In genomic region chr18:55338955-55339662, GRCh38 we compare ENCODE assay signal across 10 cellular contexts.
DNase-seq lines count a peak whose midpoint lies in the region; ATAC-seq, FAIRE-seq and TF ChIP-seq lines count a peak whose summit lies in the region.
"Had no signal": no experiment of that assay in that cellular context is flagged by ENCODE, and none has a peak within 500 bp of the region (broad histone marks: within the 10 kb centered on the region; RNA-seq: fewer than 3 reads in every experiment).

No MANE protein-coding gene starts in this region.

- BruUV-seq in endothelial cell of umbilical vein (replicated peaks; lab: Mats Ljungman, UMichigan), result no TSS peak

- no peak overlapping the region for H3K27ac Mint-ChIP-seq in CD4-positive, alpha-beta memory T cell

- peaks cover 97% of the 10 kb centered on the region for H4K20me1 ChIP-seq in BLaER1
- peaks cover 4% of the 10 kb centered on the region for H4K20me1 ChIP-seq in endothelial cell of umbilical vein (replicated peaks; ENCODE audit: control insufficient read depth, extremely low read depth, insufficient read depth, low read length)

- H3K27ac ChIP-seq in BLaER1 (0 out of 2 replicates have a peak overlapping the region, but pooled peaks have one; percentile 23), endothelial cell of umbilical vein (ENCODE audit: insufficient read depth, low read depth, low read length) (peak overlapping the region; percentile 83), testis (peak overlapping the region in 1 of 2 donors; percentile 8), SJCRH30 (no peak overlapping the region)
- no peak overlapping the region for H3K27ac ChIP-seq in CD4-positive, alpha-beta memory T cell (ENCODE audit: low read depth, low read length)

- H3K4me3 ChIP-seq in BLaER1 (no peak overlapping the region), NB4 (ENCODE audit: low read depth, low read length) (no peak overlapping the region), endothelial cell of umbilical vein (replicated peaks in 1 of 3; ENCODE audit: insufficient read depth in 1 of 3, low read depth in 1 of 3, low read length in 3 of 3) (peak overlapping the region in 1 of 3 experiments; percentile 7), testis (no peak overlapping the region), SJCRH30 (no peak overlapping the region)
- H3K4me3 ChIP-seq in CD4-positive, alpha-beta memory T cell (ENCODE audit: low read length in 2 of 2), result no peak overlapping the region

- TF ChIP-seq CTCF in NB4 (IDR thresholded peaks at IDR 0.05; ENCODE audit: low read depth, low read length), result no peak
- no peak for TF ChIP-seq CTCF in endothelial cell of umbilical vein (IDR thresholded peaks at IDR 0.05; ENCODE audit: extremely low read depth in 1 of 2, insufficient read depth in 1 of 2, low read depth in 1 of 2, low read length in 2 of 2)
- TF ChIP-seq CTCF in testis (IDR thresholded peaks at IDR 0.05), result no peak

- peaks cover 42% of the 10 kb centered on the region for H3K4me1 ChIP-seq in BLaER1
- peaks cover 41% of the 10 kb centered on the region for H3K4me1 ChIP-seq in endothelial cell of umbilical vein (ENCODE audit: control insufficient read depth, extremely low read depth, insufficient read depth, low read length)
- no peaks in the 10 kb centered on the region for H3K4me1 ChIP-seq in testis
- H3K4me1 ChIP-seq in SJCRH30, result 0 out of 2 replicates have a peak, but pooled peaks cover 2% of the 10 kb centered on the region
- H3K4me1 ChIP-seq in CD4-positive, alpha-beta memory T cell (ENCODE audit: insufficient read depth, low read length), result no peaks in the 10 kb centered on the region

- H2AFZ ChIP-seq in endothelial cell of umbilical vein (ENCODE audit: low read depth, low read length), result no peak overlapping the region

- no peaks in the 10 kb centered on the region for H3K36me3 Mint-ChIP-seq in CD4-positive, alpha-beta memory T cell

- intact Hi-C loops in endothelial cell of umbilical vein (cut with micrococcal nuclease) (loop anchor here (1.0 to 5.0 kb wide), 8 partner anchors 11 to 1238 kb away; partner anchors contain the start of gene TCF4), testis (cut with DNase I; ENCODE audit: low total_unique reads) (no loop called here)
- intact Hi-C loops in CD4-positive, alpha-beta memory T cell (cut with micrococcal nuclease), result no loop called here

- H3K4me3 Mint-ChIP-seq in CD4-positive, alpha-beta memory T cell, result no peak overlapping the region

- peaks cover 53% of the 10 kb centered on the region for H3K36me3 ChIP-seq in BLaER1
- H3K36me3 ChIP-seq in endothelial cell of umbilical vein (ENCODE audit: control insufficient read depth in 2 of 2, extremely low read depth in 1 of 2, insufficient read depth in 2 of 2, low read length in 2 of 2), result no peaks in the 10 kb centered on the region
- H3K36me3 ChIP-seq in testis (ENCODE audit: low read depth, missing control alignments), result no peaks in the 10 kb centered on the region
- no peaks in the 10 kb centered on the region for H3K36me3 ChIP-seq in SJCRH30
- no peaks in the 10 kb centered on the region for H3K36me3 ChIP-seq in CD4-positive, alpha-beta memory T cell (ENCODE audit: insufficient read depth, low read length)

- peak overlapping the region; percentile 50 for H3K4me2 ChIP-seq in BLaER1
- peak overlapping the region; percentile 56 for H3K4me2 ChIP-seq in endothelial cell of umbilical vein (ENCODE audit: insufficient read depth, low read length)

- peaks cover 0 to 4% (median 0%) of the 10 kb centered on the region in 8 donors for H3K9me3 Mint-ChIP-seq in CD4-positive, alpha-beta memory T cell

- no peaks in the 10 kb centered on the region for H3K9me1 ChIP-seq in endothelial cell of umbilical vein (replicated peaks; ENCODE audit: control insufficient read depth, extremely low read depth, insufficient read depth, low read length)

- DNase-seq in NB4 (ENCODE audit: low read depth), result peak; percentile 10
- peak; percentile 84 for DNase-seq in endothelial cell of umbilical vein (ENCODE audit: low read depth, low spot score)
- peak; percentile 71 for DNase-seq in pons (ENCODE audit: low spot score)
- no peak for DNase-seq in testis
- DNase-seq in SJCRH30, result no peak
- DNase-seq in CD4-positive, alpha-beta memory T cell, result no peak
- DNase-seq: effector CD4-positive, alpha-beta T cell; MM.1S had no signal

- POLR2A ChIA-PET in endothelial cell of umbilical vein (lab: Charles Lee), result interaction anchor here (1.4 kb wide), 1 partner anchor 17 kb away, joined by 7 read pairs; no protein-coding TSS in a partner anchor
- POLR2A ChIA-PET in CD4-positive, alpha-beta memory T cell (lab: Charles Lee; ENCODE audit: partially characterized antibody), result no interaction called here

- H3K4me1 Mint-ChIP-seq in CD4-positive, alpha-beta memory T cell, result no peaks in the 10 kb centered on the region

- FAIRE-seq in endothelial cell of umbilical vein (lab: Jason Lieb, UNC), result peak; percentile 42

- WGBS in testis, 2 donors, result 36 to 53% methylated on average over 8 of the region's 8 CpGs

- no peaks in the 10 kb centered on the region for H3K9me3 ChIP-seq in BLaER1
- H3K9me3 ChIP-seq in endothelial cell of umbilical vein (replicated peaks; ENCODE audit: control insufficient read depth, insufficient read depth, low read length), result no peaks in the 10 kb centered on the region
- H3K9me3 ChIP-seq in testis, result no peaks in the 10 kb centered on the region
- H3K9me3 ChIP-seq in SJCRH30 (replicated peaks), result no peaks in the 10 kb centered on the region
- no peaks in the 10 kb centered on the region for H3K9me3 ChIP-seq in CD4-positive, alpha-beta memory T cell (ENCODE audit: control insufficient read depth in 1 of 2, low read length in 2 of 2)

- no peaks in the 10 kb centered on the region for H3K27me3 ChIP-seq in BLaER1
- H3K27me3 ChIP-seq in endothelial cell of umbilical vein (ENCODE audit: control insufficient read depth in 2 of 2, insufficient read depth in 2 of 2, low read length in 2 of 2), result no peaks in the 10 kb centered on the region
- H3K27me3 ChIP-seq in testis, result no peaks in the 10 kb centered on the region
- H3K27me3 ChIP-seq in SJCRH30, result no peaks in the 10 kb centered on the region
- no peaks in the 10 kb centered on the region for H3K27me3 ChIP-seq in CD4-positive, alpha-beta memory T cell (ENCODE audit: insufficient read depth, low read length)

- CTCF ChIA-PET in endothelial cell of umbilical vein (lab: Charles Lee), result interaction anchor here (1.1 to 1.7 kb wide), 4 partner anchors 13 to 105 kb away, joined by 3 to 10 read pairs (median 6); no protein-coding TSS in a partner anchor
- CTCF ChIA-PET in CD4-positive, alpha-beta memory T cell (lab: Charles Lee; ENCODE audit: partially characterized antibody), result no interaction called here

- ATAC-seq in HG02571 (IDR thresholded peaks at IDR 0.05; ENCODE audit: unreplicated experiment), result no peak

- peaks cover 55% of the 10 kb centered on the region for H3K79me2 ChIP-seq in endothelial cell of umbilical vein (ENCODE audit: control insufficient read depth, insufficient read depth, low read length)

- no peak for TF ChIP-seq POLR2A in NB4 (IDR thresholded peaks at IDR 0.05; ENCODE audit: extremely low read depth, insufficient read length)
- no peak for TF ChIP-seq POLR2A in endothelial cell of umbilical vein (IDR thresholded peaks at IDR 0.05; ENCODE audit: low read depth, low read length)
- TF ChIP-seq POLR2A in testis (IDR thresholded peaks at IDR 0.05), result no peak

- H3K27me3 Mint-ChIP-seq in CD4-positive, alpha-beta memory T cell, result no peaks in the 10 kb centered on the region

- H3K9ac ChIP-seq in BLaER1, result no peak overlapping the region
- H3K9ac ChIP-seq in endothelial cell of umbilical vein (replicated peaks; ENCODE audit: extremely low read depth, insufficient read depth, low read length), result peak overlapping the region; percentile 58

- dilution Hi-C loops in endothelial cell of umbilical vein (cut with MboI; ENCODE audit: extremely low pct_ligation_motif_present, low sequenced_read_pairs), result no loop called here

TF ChIP-seq in endothelial cell of umbilical vein, 7 proteins besides CTCF, POLR2A, EP300 and RAD21:
- TF ChIP-seq, protein P1, sequence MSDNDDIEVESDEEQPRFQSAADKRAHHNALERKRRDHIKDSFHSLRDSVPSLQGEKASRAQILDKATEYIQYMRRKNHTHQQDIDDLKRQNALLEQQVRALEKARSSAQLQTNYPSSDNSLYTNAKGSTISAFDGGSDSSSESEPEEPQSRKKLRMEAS (IDR thresholded peaks at IDR 0.05; ENCODE audit: insufficient read depth, insufficient read length), result peak; percentile 22
- TF ChIP-seq FOS (IDR thresholded peaks at IDR 0.05; ENCODE audit: borderline replicate concordance, insufficient read depth, low read length) (no peak), POLR2AphosphoS5 (IDR thresholded peaks at IDR 0.05; ENCODE audit: insufficient read depth, low read depth, low read length) (peak; percentile 11), EZH2 (IDR thresholded peaks at IDR 0.05; ENCODE audit: borderline replicate concordance, low read depth, low read length, severe bottlenecking) (no peak), GATA2 (IDR thresholded peaks at IDR 0.05; ENCODE audit: insufficient read depth, insufficient read length, low read depth, low read length) (no peak), JUN (IDR thresholded peaks at IDR 0.05; ENCODE audit: borderline replicate concordance, insufficient read depth, insufficient read length, low read depth) (peak; percentile 39), MYC (IDR thresholded peaks at IDR 0.05; ENCODE audit: low read depth, low read length) (no peak)

Comparison
In these comparisons a context has a peak if more than half of its experiments do, and no peak if none do; other contexts are left out.
1. H3K27ac ChIP-seq: peak in BLaER1 (single experiment) and endothelial cell of umbilical vein (single experiment); none in SJCRH30 (single experiment) and CD4-positive, alpha-beta memory T cell (single experiment).
2. DNase-seq: peak in NB4 (single experiment), endothelial cell of umbilical vein (single experiment) and pons (single experiment); none in testis (single experiment), SJCRH30 (0 of 2) and CD4-positive, alpha-beta memory T cell (0 of 5).